8 cellular contexts compared by ENCODE assay signal in the genomic region with DNA sequence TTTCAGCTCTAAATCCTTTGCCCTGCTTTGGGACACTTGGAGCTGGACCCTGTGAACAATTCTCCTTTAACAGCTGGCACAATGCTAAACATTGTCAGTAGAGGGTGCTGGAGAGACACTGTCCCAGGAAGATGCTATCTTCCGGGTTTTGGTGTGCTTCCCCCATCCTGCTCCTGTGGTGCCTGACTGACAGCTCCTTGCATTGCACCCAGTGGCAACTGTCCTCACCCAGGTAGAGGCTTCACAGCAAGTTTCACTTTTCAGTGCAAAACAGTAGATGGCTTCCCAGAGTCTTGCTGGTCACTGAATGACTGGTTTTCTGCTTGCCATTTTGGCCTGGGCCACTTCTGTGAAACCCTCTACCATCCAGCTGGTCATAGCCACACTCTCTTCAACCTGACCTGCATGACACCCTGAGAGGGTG.
DNase-seq lines count a peak whose midpoint lies in the region; ATAC-seq and TF ChIP-seq lines count a peak whose summit lies in the region.

No MANE protein-coding gene starts in this region.

- no peak overlapping the region for H3K4me3 Mint-ChIP-seq in stimulated activated effector memory CD8-positive, alpha-beta T cell treated with anti-CD3 and anti-CD28 coated beads, Interleukin-12 subunit alpha, Interleukin-12 subunit beta, amount 100 ng/mL, for 72 hours

- peak; percentile 53 to 60 for DNase-seq in AML-193 (lab: John Stamatoyannopoulos, UW)
- no peak for DNase-seq in HFF-Myc (ENCODE audit: extremely low read depth, low read depth)
- peak; percentile 50 for DNase-seq in LoVo (ENCODE audit: low spot score)
- peak; percentile 7 for DNase-seq in UCSD-AML1 (lab: John Stamatoyannopoulos, UW; ENCODE audit: unreplicated experiment)
- peak; percentile 66 for DNase-seq in iPS-NIHi11 (ENCODE audit: low spot score)
- no peak for DNase-seq in stimulated activated effector memory CD8-positive, alpha-beta T cell treated with anti-CD3 and anti-CD28 coated beads, Interleukin-12 subunit alpha, Interleukin-12 subunit beta, amount 100 ng/mL, for 72 hours (ENCODE audit: low spot score in 2 of 2)
- DNase-seq in cerebellar nuclear complex (lab: John Stamatoyannopoulos, UW), result no peak

- H3K36me3 Mint-ChIP-seq in stimulated activated effector memory CD8-positive, alpha-beta T cell treated with anti-CD3 and anti-CD28 coated beads, Interleukin-12 subunit alpha, Interleukin-12 subunit beta, amount 100 ng/mL, for 72 hours, result no peaks in the 10 kb centered on the region

- no peak overlapping the region for H3K4me3 ChIP-seq in HFF-Myc (replicated peaks; ENCODE audit: low read depth, low read length)

- no peaks in the 10 kb centered on the region for H3K4me1 Mint-ChIP-seq in stimulated activated effector memory CD8-positive, alpha-beta T cell treated with anti-CD3 and anti-CD28 coated beads, Interleukin-12 subunit alpha, Interleukin-12 subunit beta, amount 100 ng/mL, for 72 hours

- H3K9me3 Mint-ChIP-seq in stimulated activated effector memory CD8-positive, alpha-beta T cell treated with anti-CD3 and anti-CD28 coated beads, Interleukin-12 subunit alpha, Interleukin-12 subunit beta, amount 100 ng/mL, for 72 hours, result peaks cover 16% of the 10 kb centered on the region

- H3K27ac Mint-ChIP-seq in stimulated activated effector memory CD8-positive, alpha-beta T cell treated with anti-CD3 and anti-CD28 coated beads, Interleukin-12 subunit alpha, Interleukin-12 subunit beta, amount 100 ng/mL, for 72 hours, result no peak overlapping the region

- TF ChIP-seq CTCF in HFF-Myc (IDR thresholded peaks at IDR 0.05; ENCODE audit: low read depth, low read length, missing control alignments), result peak; percentile 35

- ATAC-seq in GM18498 (IDR thresholded peaks at IDR 0.05; ENCODE audit: unreplicated experiment), result peak; percentile 100
- no peak for ATAC-seq in stimulated activated effector memory CD8-positive, alpha-beta T cell treated with anti-CD3 and anti-CD28 coated beads, Interleukin-12 subunit alpha, Interleukin-12 subunit beta, amount 100 ng/mL, for 72 hours

Comparison
In these comparisons a context has a peak if more than half of its experiments do, and no peak if none do; other contexts are left out.
1. DNase-seq: peak in AML-193 (2 of 2), LoVo (single experiment), UCSD-AML1 (single experiment) and iPS-NIHi11 (single experiment); none in HFF-Myc (single experiment), stimulated activated effector memory CD8-positive, alpha-beta T cell treated with anti-CD3 and anti-CD28 coated beads, Interleukin-12 subunit alpha, Interleukin-12 subunit beta, amount 100 ng/mL, for 72 hours (0 of 2) and cerebellar nuclear complex (0 of 2).